8 cellular contexts compared by ENCODE assay signal in genomic region chr15:62855085-62855476, GRCh38.
"Had no signal": no experiment of that assay in that cellular context is flagged by ENCODE, and none has a peak within 500 bp of the region (broad histone marks: within the 10 kb centered on the region; RNA-seq: fewer than 3 reads in every experiment).

No MANE protein-coding gene starts in this region.

- H3K4me3 Mint-ChIP-seq: H9, IgD-negative memory B cell had no signal

- H2AFZ ChIP-seq: GM23248 had no signal

- H3K9ac ChIP-seq: GM23248 had no signal

- H3K4me3 ChIP-seq: GM23248, K562 had no signal

- H3K27ac ChIP-seq: GM23248 had no signal

- DNase-seq: GM23248, H9, HCEC 1CT had no signal

- FAIRE-seq: H1, H54, HTR-8/SVneo, K562 had no signal

- ATAC-seq: K562 had no signal

- H3K27ac Mint-ChIP-seq: H9, IgD-negative memory B cell had no signal
